26 cellular contexts compared by ENCODE assay signal in genomic region chrX:55167124-55167523, GRCh38. TPM values are rescaled to one million over a fixed set of nuclear protein-coding genes. Genes with fewer than 3 reads are reported as not detected.
DNase-seq lines count a peak whose midpoint lies in the region; ATAC-seq and TF ChIP-seq lines count a peak whose summit lies in the region.
"Had no signal": no experiment of that assay in that cellular context is flagged by ENCODE, and none has a peak within 500 bp of the region (broad histone marks: within the 10 kb centered on the region; RNA-seq: fewer than 3 reads in every experiment).

No MANE protein-coding gene starts in this region.

- H3K4me3 ChIP-seq in mammary epithelial cell (replicated peaks in 1 of 3; ENCODE audit: insufficient read depth in 1 of 3, low read depth in 2 of 3, low read length in 3 of 3), result no peak overlapping the region
- H3K4me3 ChIP-seq in trophoblast cell (ENCODE audit: low read depth, low read length), result no peak overlapping the region
- H3K4me3 ChIP-seq: cardiac muscle cell, lower lobe of right lung, psoas muscle had no signal

- 42% methylated on average over 3 of the region's 3 CpGs for WGBS in mammary epithelial cell (ENCODE audit: low coverage, missing lambda C conversion rate)
- no CpG with 5 or more reads among the region's 3 CpGs for WGBS in trophoblast cell (ENCODE audit: extremely low coverage, insufficient coverage, insufficient read length)

- H3K9me3 ChIP-seq in mammary epithelial cell (replicated peaks; ENCODE audit: insufficient read depth, low read length) (no peaks in the 10 kb centered on the region), trophoblast cell (ENCODE audit: insufficient read depth, low read depth, low read length) (peaks cover 4% of the 10 kb centered on the region)
- H3K9me3 ChIP-seq: lower lobe of right lung, neutrophil, psoas muscle had no signal

- no peaks in the 10 kb centered on the region for H3K36me3 ChIP-seq in mammary epithelial cell (ENCODE audit: insufficient read depth, low read length)
- no peaks in the 10 kb centered on the region for H3K36me3 ChIP-seq in trophoblast cell (ENCODE audit: control insufficient read depth in 1 of 2, insufficient read depth in 2 of 2, low read length in 2 of 2)
- H3K36me3 ChIP-seq: cardiac muscle cell, lower lobe of right lung, neutrophil had no signal

- no peaks in the 10 kb centered on the region for H3K79me1 ChIP-seq in trophoblast cell (ENCODE audit: low read length)

- BruUV-seq in mammary epithelial cell (replicated peaks; lab: Mats Ljungman, UMichigan), result no TSS peak

- ATAC-seq in HG02642 (IDR thresholded peaks at IDR 0.05; ENCODE audit: poor library complexity, unreplicated experiment), result no peak
- no peak for ATAC-seq in omental fat pad (ENCODE audit: low FRiP score)
- ATAC-seq: activated CD8-positive, alpha-beta memory T cell treated with anti-CD3 and anti-CD28 coated beads, Interleukin-2, amount 10 ng/mL, durations not matched to agents 7 days and 5 days; activated T-cell treated with anti-CD3 and anti-CD28 coated beads, Interleukin-2, amount 50 U/mL, for 72 hours; lower lobe of right lung; psoas muscle had no signal

- H3K27me3 ChIP-seq in mammary epithelial cell (ENCODE audit: insufficient read depth, low read length) (peaks cover 2% of the 10 kb centered on the region), trophoblast cell (ENCODE audit: insufficient read depth, low read length) (no peaks in the 10 kb centered on the region)
- H3K27me3 ChIP-seq: cardiac muscle cell, neutrophil had no signal

- no peak overlapping the region for H3K23ac ChIP-seq in trophoblast cell (ENCODE audit: low read length)

- H3K4ac ChIP-seq in trophoblast cell (ENCODE audit: low read depth, low read length), result no peak overlapping the region

- H2BK5ac ChIP-seq in trophoblast cell (ENCODE audit: low read depth, low read length, poor library complexity), result no peak overlapping the region

- H3K4me1 ChIP-seq in mammary epithelial cell (ENCODE audit: insufficient read depth, low read length) (no peaks in the 10 kb centered on the region), trophoblast cell (ENCODE audit: control insufficient read depth in 1 of 2, insufficient read depth in 2 of 2, low read length in 2 of 2) (no peaks in the 10 kb centered on the region)
- H3K4me1 ChIP-seq: lower lobe of right lung, psoas muscle had no signal

- no peak overlapping the region for H3K14ac ChIP-seq in trophoblast cell (ENCODE audit: low read length)

- H3K18ac ChIP-seq in trophoblast cell (ENCODE audit: low read length), result no peak overlapping the region

- H3K27ac ChIP-seq in mammary epithelial cell (ENCODE audit: insufficient read depth, low read depth, low read length) (no peak overlapping the region), trophoblast cell (ENCODE audit: low read depth, low read length) (no peak overlapping the region)
- H3K27ac ChIP-seq: cardiac muscle cell, lower lobe of right lung, neutrophil, psoas muscle had no signal

- H4K91ac ChIP-seq in trophoblast cell (ENCODE audit: low read depth, low read length), result no peak overlapping the region

- H2BK12ac ChIP-seq in trophoblast cell (ENCODE audit: low read length), result no peak overlapping the region

- H4K20me1 ChIP-seq in mammary epithelial cell (ENCODE audit: insufficient read depth, low read length), result no peaks in the 10 kb centered on the region

- CTCF ChIA-PET in mammary epithelial cell (lab: Charles Lee; ENCODE audit: low non-redundant PET), result no interaction called here

- H4K8ac ChIP-seq in trophoblast cell (ENCODE audit: low read depth, low read length), result no peak overlapping the region

- H4K12ac ChIP-seq in trophoblast cell (ENCODE audit: low read depth, low read length), result no peak overlapping the region

- DNase-seq in NCI-H82 (lab: John Stamatoyannopoulos, UW) (peak; percentile 72), NCI-H82 treated with DMSO at 0.1 percent for 48 hours (lab: John Stamatoyannopoulos, UW; ENCODE audit: unreplicated experiment) (no peak), M059J (ENCODE audit: low read depth) (peak; percentile 7), mammary epithelial cell (peak; percentile 48), trophoblast cell (peak; percentile 8 to 43), omental fat pad (ENCODE audit: low spot score) (no peak), GOT3 (lab: John Stamatoyannopoulos, UW) (no peak)
- DNase-seq: activated CD4-positive, alpha-beta T cell treated with anti-CD3 and anti-CD28 coated beads, Interleukin-2, amount 50 U/mL, for 1 hour; activated CD8-positive, alpha-beta memory T cell treated with anti-CD3 and anti-CD28 coated beads, Interleukin-2, amount 10 ng/mL, durations not matched to agents 7 days and 5 days; activated naive CD4-positive, alpha-beta T cell treated with anti-CD3 and anti-CD28 coated beads for 36 hours; activated T-cell treated with anti-CD3 and anti-CD28 coated beads, Interleukin-2, amount 50 U/mL, for 72 hours; AML-193; amniotic stem cell; cortex of kidney; HCEC 1CT; lower lobe of right lung; NCI-H1436; psoas muscle; RPMI8226 had no signal

- no peak for TF ChIP-seq CTCF in mammary epithelial cell (conservative IDR thresholded peaks at IDR 0.05 in 1 of 2, IDR thresholded peaks at IDR 0.05 in 1 of 2; ENCODE audit: extremely low read depth in 1 of 2, insufficient read depth in 1 of 2, low read depth in 1 of 2, low read length in 2 of 2)
- TF ChIP-seq CTCF in omental fat pad (IDR thresholded peaks at IDR 0.05), result no peak

- H3K9ac ChIP-seq in mammary epithelial cell (ENCODE audit: insufficient read depth, low read length), result no peak overlapping the region
- H3K9ac ChIP-seq in trophoblast cell (ENCODE audit: low read length), result no peak overlapping the region

- dilution Hi-C loops in mammary epithelial cell (cut with HindIII; ENCODE audit: low sequenced_read_pairs), result no loop called here

- H2AK5ac ChIP-seq in trophoblast cell (ENCODE audit: low read length), result no peak overlapping the region

- H2AFZ ChIP-seq in mammary epithelial cell (ENCODE audit: low read depth, low read length) (no peak overlapping the region), trophoblast cell (ENCODE audit: insufficient read depth, low read length, poor library complexity) (no peak overlapping the region)

- in situ Hi-C loops in mammary epithelial cell (cut with MboI; ENCODE audit: low sequenced_read_pairs in 2 of 2), result no loop called here

- H2BK120ac ChIP-seq in trophoblast cell (ENCODE audit: insufficient read depth, low read length, poor library complexity), result no peak overlapping the region

- no peaks in the 10 kb centered on the region for H3K79me2 ChIP-seq in mammary epithelial cell (ENCODE audit: insufficient read depth, low read length)
- no peaks in the 10 kb centered on the region for H3K79me2 ChIP-seq in trophoblast cell (ENCODE audit: control insufficient read depth, insufficient read depth, low read length, poor library complexity)

- H3K4me2 ChIP-seq in mammary epithelial cell (ENCODE audit: insufficient read depth, low read depth, low read length) (no peak overlapping the region), trophoblast cell (ENCODE audit: low read length) (no peak overlapping the region)

- intact Hi-C loops in mammary epithelial cell (cut with micrococcal nuclease), result no loop called here

RNA-seq across cellular contexts. Expression of gene PAGE5, which starts 53.0 kb away (rescaled TPM):
- total RNA-seq in M059J (2014; rRNA removed; shearing (Covaris generic)), result 0.49 TPM in 1 of 2 replicates, not detected in the other
- total RNA-seq in mammary epithelial cell, result not detected
- not detected for polyA plus RNA-seq in mammary epithelial cell
- polyA minus RNA-seq in mammary epithelial cell, result not detected
- polyA plus RNA-seq in trophoblast cell (2013), result not detected in 2 replicates
- total RNA-seq in omental fat pad, result not detected
- total RNA-seq: cardiac muscle cell, lower lobe of right lung, NCI-H460, psoas muscle, skeletal muscle tissue had no signal
- polyA plus RNA-seq: cardiac muscle cell, fibroblast of lung, keratinocyte, psoas muscle had no signal

Comparison
In these comparisons a context has a peak if more than half of its experiments do, and no peak if none do; other contexts are left out.
1. DNase-seq: peak in NCI-H82 (single experiment), M059J (single experiment), mammary epithelial cell (single experiment) and trophoblast cell (2 of 2); none in NCI-H82 treated with DMSO at 0.1 percent for 48 hours (single experiment), omental fat pad (single experiment) and GOT3 (single experiment).